In genomic region chr17:31869031-31869430, GRCh38 we compare ENCODE assay signal across 18 cellular contexts. TPM values are rescaled to one million over a fixed set of nuclear protein-coding genes. Genes with fewer than 3 reads are reported as not detected.
A peak's percentile ranks its signal among the peaks of the same experiment; 100 is the strongest.
DNase-seq lines count a peak whose midpoint lies in the region; ATAC-seq, FAIRE-seq and TF ChIP-seq lines count a peak whose summit lies in the region.
"Had no signal": no experiment of that assay in that cellular context is flagged by ENCODE, and none has a peak within 500 bp of the region (broad histone marks: within the 10 kb centered on the region; RNA-seq: fewer than 3 reads in every experiment).

No MANE protein-coding gene starts in this region.

- CTCF ChIA-PET in A549 (lab: Yijun Ruan, JAX): interaction anchor here (0.8 to 1.7 kb wide), 5 partner anchors 9 to 18 kb away, joined by 4 to 5 read pairs (median 4); partner anchors contain the start of gene COPRS
- CTCF ChIA-PET in Panc1 (lab: Charles Lee): no interaction called here
- CTCF ChIA-PET in Caco-2 (lab: Charles Lee): no interaction called here

- no peak overlapping the region for H3K9ac ChIP-seq in GM23248
- H3K9ac ChIP-seq: BLaER1 treated with 17β-estradiol and CSF1 and Interleukin-3, amounts not matched to agents 10 nM and 100 nM had no signal

- DNase-seq in A549 (ENCODE audit: low read depth in 1 of 2, low spot score in 1 of 2): no peak
- peak; percentile 39 for DNase-seq in GM23248
- DNase-seq in Panc1 (ENCODE audit: low read depth, low spot score): no peak
- peak; percentile 11 for DNase-seq in brain microvascular endothelial cell
- DNase-seq in stimulated activated CD4-positive, alpha-beta T cell treated with anti-CD3 and anti-CD28 coated beads, Interleukin-2, amount 100 ng/mL, for 48 hours: no peak
- no peak for DNase-seq in HTR-8/SVneo (ENCODE audit: insufficient read length, low spot score)
- DNase-seq in osteocyte (ENCODE audit: extremely low spot score, unreplicated experiment): no peak
- DNase-seq in Caco-2: no peak
- DNase-seq: 8988T; ACHN; Calu3; CD4-positive, CD25-positive, alpha-beta regulatory T cell; DMS 273 treated with DMSO at 0.1 percent for 48 hours; GDM1; GOT3; H9 had no signal

- H3K9me2 ChIP-seq in GM23248 (ENCODE audit: insufficient read depth): no peaks in the 10 kb centered on the region

- POLR2A ChIA-PET in A549 (lab: Yijun Ruan, JAX) (interaction anchor here (0.8 kb wide), 1 partner anchor 11 kb away, joined by 4 read pairs; no protein-coding TSS in a partner anchor), Panc1 (lab: Charles Lee) (no interaction called here), Caco-2 (lab: Charles Lee) (no interaction called here)

- H3K27me3 ChIP-seq in GM23248 (replicated peaks; ENCODE audit: insufficient read depth) (no peaks in the 10 kb centered on the region), Panc1 (ENCODE audit: control insufficient read depth, insufficient read depth, low read length) (no peaks in the 10 kb centered on the region), brain microvascular endothelial cell (replicated peaks) (no peaks in the 10 kb centered on the region), Caco-2 (replicated peaks; ENCODE audit: control insufficient read depth, insufficient read depth, low read length) (no peaks in the 10 kb centered on the region)
- H3K27me3 ChIP-seq: BLaER1 treated with 17β-estradiol and CSF1 and Interleukin-3, amounts not matched to agents 10 nM and 100 nM had no signal

- H3K27ac ChIP-seq in A549 (no peak overlapping the region), GM23248 (no peak overlapping the region), Panc1 (ENCODE audit: low read length) (no peak overlapping the region), brain microvascular endothelial cell (no peak overlapping the region)
- H3K27ac ChIP-seq: BLaER1 treated with 17β-estradiol and CSF1 and Interleukin-3, amounts not matched to agents 10 nM and 100 nM had no signal

- intact Hi-C loops in Panc1 (cut with micrococcal nuclease; ENCODE audit: unreplicated experiment) (no loop called here), Caco-2 (cut with micrococcal nuclease; ENCODE audit: unreplicated experiment) (no loop called here)

- H3K36me3 Mint-ChIP-seq in osteocyte (ENCODE audit: unreplicated experiment) (peaks cover 50% of the 10 kb centered on the region), Caco-2 (ENCODE audit: insufficient read depth, unreplicated experiment) (peaks cover 95% of the 10 kb centered on the region)

- TF ChIP-seq RAD21 in A549 (conservative IDR thresholded peaks at IDR 0.05 in 1 of 2, IDR thresholded peaks at IDR 0.05 in 1 of 2): no peak

- TF ChIP-seq CTCF in A549 (IDR thresholded peaks at IDR 0.05) (no peak), Panc1 (IDR thresholded peaks at IDR 0.05) (no peak), brain microvascular endothelial cell (IDR thresholded peaks at IDR 0.05; ENCODE audit: low read depth, low read length, missing control alignments) (no peak), osteocyte (IDR thresholded peaks at IDR 0.05) (no peak), Caco-2 (IDR thresholded peaks at IDR 0.05; ENCODE audit: insufficient read depth in 1 of 2, low read depth in 1 of 2, low read length in 1 of 2, severe bottlenecking in 1 of 2, unreplicated experiment in 1 of 2) (no peak)

- TF ChIP-seq EP300 in A549 (IDR thresholded peaks at IDR 0.05): no peak

- H3K4me2 ChIP-seq in A549 (no peak overlapping the region), GM23248 (ENCODE audit: unreplicated experiment) (no peak overlapping the region)
- H3K4me2 ChIP-seq: BLaER1 treated with 17β-estradiol and CSF1 and Interleukin-3, amounts not matched to agents 10 nM and 100 nM had no signal

- no peaks in the 10 kb centered on the region for H3K79me2 ChIP-seq in GM23248 (ENCODE audit: insufficient read depth)

- in situ Hi-C loops in GM23248 (cut with MboI): no loop called here
- in situ Hi-C loops in Panc1 (cut with HindIII; ENCODE audit: low pct_unique_long_range_greater_than_20kb, low sequenced_read_pairs): no loop called here
- in situ Hi-C loops in brain microvascular endothelial cell (cut with HindIII; ENCODE audit: low pct_ligation_motif_present, low sequenced_read_pairs): no loop called here

- no peak overlapping the region for H2AFZ ChIP-seq in GM23248

- no peaks in the 10 kb centered on the region for H3F3A ChIP-seq in GM23248 (ENCODE audit: insufficient read depth)

- H3K4me3 Mint-ChIP-seq in osteocyte (ENCODE audit: unreplicated experiment): no peak overlapping the region
- no peak overlapping the region for H3K4me3 Mint-ChIP-seq in Caco-2 (ENCODE audit: unreplicated experiment)
- H3K4me3 Mint-ChIP-seq: CD4-positive, CD25-positive, alpha-beta regulatory T cell; H9 had no signal

- H3K27me3 Mint-ChIP-seq in osteocyte (ENCODE audit: unreplicated experiment) (no peaks in the 10 kb centered on the region), Caco-2 (ENCODE audit: insufficient read depth, unreplicated experiment) (no peaks in the 10 kb centered on the region)
- H3K27me3 Mint-ChIP-seq: CD4-positive, CD25-positive, alpha-beta regulatory T cell had no signal

- H3K4me1 Mint-ChIP-seq in osteocyte (ENCODE audit: unreplicated experiment): no peaks in the 10 kb centered on the region
- H3K4me1 Mint-ChIP-seq in Caco-2 (ENCODE audit: low read depth, unreplicated experiment): no peaks in the 10 kb centered on the region
- H3K4me1 Mint-ChIP-seq: CD4-positive, CD25-positive, alpha-beta regulatory T cell had no signal

- no peak for FAIRE-seq in A549 (lab: Jason Lieb, UNC)
- FAIRE-seq in HTR-8/SVneo (lab: Jason Lieb, UNC): no peak
- FAIRE-seq: GM12892 had no signal

- ATAC-seq in A549 (peak; percentile 34 to 55; a peak in 4 of 6 replicates), Panc1 (peak; percentile 49; the same call in 1 of the 2 replicates)

- WGBS in A549 (ENCODE audit: missing lambda C conversion rate): 91% methylated on average over 2 of the region's 2 CpGs
- 98 to 100% methylated on average over 2 of the region's 2 CpGs for WGBS in GM23248 (ENCODE audit: low coverage in 1 of 2, low lambda C conversion rate in 2 of 2, missing lambda C conversion rate in 2 of 2), 2 experiments

- H3K9me3 ChIP-seq in A549 (no peaks in the 10 kb centered on the region), GM23248 (ENCODE audit: low read depth) (no peaks in the 10 kb centered on the region), Panc1 (ENCODE audit: control insufficient read depth, insufficient read depth, low read depth, low read length) (no peaks in the 10 kb centered on the region), Caco-2 (no peaks in the 10 kb centered on the region)
- H3K9me3 ChIP-seq: BLaER1 treated with 17β-estradiol and CSF1 and Interleukin-3, amounts not matched to agents 10 nM and 100 nM had no signal

- H3K36me3 ChIP-seq in GM23248 (ENCODE audit: low read depth) (peaks cover 83% of the 10 kb centered on the region), Panc1 (ENCODE audit: control insufficient read depth, insufficient read depth, low read length) (peaks cover 8% of the 10 kb centered on the region), brain microvascular endothelial cell (replicated peaks) (peaks cover 85% of the 10 kb centered on the region), Caco-2 (ENCODE audit: control insufficient read depth, insufficient read depth, low read length) (peaks cover 4% of the 10 kb centered on the region)

- H3K9me3 Mint-ChIP-seq in osteocyte (ENCODE audit: unreplicated experiment): no peaks in the 10 kb centered on the region
- H3K9me3 Mint-ChIP-seq in Caco-2 (ENCODE audit: unreplicated experiment): no peaks in the 10 kb centered on the region
- H3K9me3 Mint-ChIP-seq: CD4-positive, CD25-positive, alpha-beta regulatory T cell; H9 had no signal

- H3K4me1 ChIP-seq in A549: no peaks in the 10 kb centered on the region
- no peaks in the 10 kb centered on the region for H3K4me1 ChIP-seq in GM23248 (ENCODE audit: insufficient read depth)
- H3K4me1 ChIP-seq in Panc1 (ENCODE audit: control insufficient read depth, insufficient read depth, low read length): no peaks in the 10 kb centered on the region
- H3K4me1 ChIP-seq in Caco-2: no peaks in the 10 kb centered on the region
- H3K4me1 ChIP-seq: BLaER1 treated with 17β-estradiol and CSF1 and Interleukin-3, amounts not matched to agents 10 nM and 100 nM had no signal

- no peaks in the 10 kb centered on the region for H4K20me1 ChIP-seq in GM23248 (ENCODE audit: insufficient read depth)

- H3K27ac Mint-ChIP-seq in osteocyte (ENCODE audit: unreplicated experiment) (no peak overlapping the region), Caco-2 (ENCODE audit: unreplicated experiment) (no peak overlapping the region)

- no peak for TF ChIP-seq POLR2A in A549 (IDR thresholded peaks at IDR 0.05; ENCODE audit: low read length)

- H3K4me3 ChIP-seq in A549 (no peak overlapping the region), GM23248 (no peak overlapping the region), Panc1 (ENCODE audit: low read depth in 2 of 2, low read length in 2 of 2) (no peak overlapping the region), brain microvascular endothelial cell (ENCODE audit: low read depth, low read length) (no peak overlapping the region), Caco-2 (ENCODE audit: low read depth, low read length) (no peak overlapping the region)
- H3K4me3 ChIP-seq: BLaER1 treated with 17β-estradiol and CSF1 and Interleukin-3, amounts not matched to agents 10 nM and 100 nM had no signal

- BruUV-seq in Panc1 (replicated peaks; lab: Mats Ljungman, UMichigan) (no TSS peak), Caco-2 (replicated peaks; lab: Mats Ljungman, UMichigan) (no TSS peak)

RNA-seq across cellular contexts. Expression of gene COPRS, which starts 10.0 kb away (rescaled TPM):
- polyA plus RNA-seq in A549 (2011; rRNA removed) (72.7 and 80.5 TPM in 2 replicates), A549 (2017; fragmentation: RNase III; extraction: RNeasy Plus Mini Kit Qiagen cat#74134 plus additional on column Dnase treatment) (88.4 to 98.3 TPM (median 96.9 TPM) in 3 replicates), GM23248 (2016; fragmentation: Nextera tagmentation; extraction: Ambion mirVana) (113 and 114 TPM in 2 replicates)
- polyA plus RNA-seq in A549 (2012; cell fraction: cytosol; rRNA removed): 95.5 and 97.0 TPM in 2 replicates
- polyA plus RNA-seq in A549 (2012; cell fraction: nucleus; rRNA removed): 32.6 and 50.6 TPM in 2 replicates
- polyA minus RNA-seq in A549 (2011; rRNA and poly(A)+ RNA removed): 36.1 and 44.1 TPM in 2 replicates
- 105 and 110 TPM in 2 replicates for total RNA-seq in GM23248 (2014; rRNA removed; shearing (Covaris generic))
- total RNA-seq in Panc1 (2021; ENCODE audit: unreplicated experiment) (152 TPM), osteocyte (51.2 and 52.9 TPM in 2 replicates), Caco-2 (2022) (56.7 and 62.2 TPM in 2 replicates)
- polyA plus RNA-seq in Panc1 (2012; ENCODE audit: insufficient read length): 122 TPM

RNA-seq across cellular contexts. Expression of gene UTP6, which starts 32.5 kb away (rescaled TPM):
- polyA plus RNA-seq in A549 (2011; rRNA removed) (65.4 and 101 TPM in 2 replicates), A549 (2017; fragmentation: RNase III; extraction: RNeasy Plus Mini Kit Qiagen cat#74134 plus additional on column Dnase treatment) (46.5 to 52.7 TPM (median 49.0 TPM) in 3 replicates), GM23248 (2016; fragmentation: Nextera tagmentation; extraction: Ambion mirVana) (76.5 and 79.6 TPM in 2 replicates)
- polyA plus RNA-seq in A549 (2012; cell fraction: cytosol; rRNA removed): 12.3 and 14.2 TPM in 2 replicates
- polyA plus RNA-seq in A549 (2012; cell fraction: nucleus; rRNA removed): 10.4 and 18.5 TPM in 2 replicates
- polyA minus RNA-seq in A549 (2011; rRNA and poly(A)+ RNA removed): 12.3 and 12.8 TPM in 2 replicates
- total RNA-seq in GM23248 (2014; rRNA removed; shearing (Covaris generic)): 50.3 and 55.3 TPM in 2 replicates
- total RNA-seq in Panc1 (2021; ENCODE audit: unreplicated experiment) (131 TPM), osteocyte (74.3 and 77.0 TPM in 2 replicates), Caco-2 (2022) (125 and 126 TPM in 2 replicates)
- polyA plus RNA-seq in Panc1 (2012; ENCODE audit: insufficient read length): 65.1 TPM

Comparison
In these comparisons a context has a peak if more than half of its experiments do, and no peak if none do; other contexts are left out.
1. DNase-seq: peak in GM23248 (single experiment) and brain microvascular endothelial cell (single experiment); none in A549 (0 of 2), Panc1 (single experiment), stimulated activated CD4-positive, alpha-beta T cell treated with anti-CD3 and anti-CD28 coated beads, Interleukin-2, amount 100 ng/mL, for 48 hours (0 of 2), HTR-8/SVneo (single experiment), osteocyte (single experiment) and Caco-2 (0 of 2).